In the genomic region with DNA sequence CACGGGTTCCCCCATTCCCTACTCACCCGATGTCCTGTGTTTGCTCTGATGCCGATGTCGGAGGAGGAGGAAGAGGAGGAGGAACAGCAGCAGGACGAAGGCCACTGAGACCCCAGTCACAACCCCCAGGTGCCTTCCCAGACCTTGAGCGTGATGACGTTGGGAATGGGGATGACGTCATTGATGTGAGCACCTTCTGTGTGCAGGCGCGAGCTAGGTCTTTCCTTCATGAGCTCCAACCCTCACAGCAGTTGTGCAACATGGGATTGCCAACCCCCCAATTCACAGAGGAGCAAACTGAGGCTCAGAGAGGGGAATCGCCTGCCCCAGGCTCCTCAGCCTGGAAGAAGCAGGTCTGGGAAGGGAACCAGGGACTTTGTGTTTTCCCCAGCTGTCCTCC, we compare ENCODE assay signal across 2 cellular contexts.
A peak's percentile ranks its signal among the peaks of the same experiment; 100 is the strongest.
TF ChIP-seq lines count a peak whose summit lies in the region.

No MANE protein-coding gene starts in this region.

TF ChIP-seq in HEK293, 187 proteins besides CTCF, POLR2A, EP300 and RAD21:
- no peak for TF ChIP-seq KLF7 (tag by site-specific recombination; IDR thresholded peaks at IDR 0.05; ENCODE audit: borderline replicate concordance)
- TF ChIP-seq, protein P1, sequence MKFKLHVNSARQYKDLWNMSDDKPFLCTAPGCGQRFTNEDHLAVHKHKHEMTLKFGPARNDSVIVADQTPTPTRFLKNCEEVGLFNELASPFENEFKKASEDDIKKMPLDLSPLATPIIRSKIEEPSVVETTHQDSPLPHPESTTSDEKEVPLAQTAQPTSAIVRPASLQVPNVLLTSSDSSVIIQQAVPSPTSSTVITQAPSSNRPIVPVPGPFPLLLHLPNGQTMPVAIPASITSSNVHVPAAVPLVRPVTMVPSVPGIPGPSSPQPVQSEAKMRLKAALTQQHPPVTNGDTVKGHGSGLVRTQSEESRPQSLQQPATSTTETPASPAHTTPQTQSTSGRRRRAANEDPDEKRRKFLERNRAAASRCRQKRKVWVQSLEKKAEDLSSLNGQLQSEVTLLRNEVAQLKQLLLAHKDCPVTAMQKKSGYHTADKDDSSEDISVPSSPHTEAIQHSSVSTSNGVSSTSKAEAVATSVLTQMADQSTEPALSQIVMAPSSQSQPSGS (tag by site-specific recombination; IDR thresholded peaks at IDR 0.05; ENCODE audit: low read depth) = peak; percentile 28; the same call in 1 of the 2 replicates
- TF ChIP-seq ZNF501 (tag by site-specific recombination; IDR thresholded peaks at IDR 0.05) = no peak
- no peak for TF ChIP-seq SP7 (tag by site-specific recombination; IDR thresholded peaks at IDR 0.05)
- TF ChIP-seq, protein P2, sequence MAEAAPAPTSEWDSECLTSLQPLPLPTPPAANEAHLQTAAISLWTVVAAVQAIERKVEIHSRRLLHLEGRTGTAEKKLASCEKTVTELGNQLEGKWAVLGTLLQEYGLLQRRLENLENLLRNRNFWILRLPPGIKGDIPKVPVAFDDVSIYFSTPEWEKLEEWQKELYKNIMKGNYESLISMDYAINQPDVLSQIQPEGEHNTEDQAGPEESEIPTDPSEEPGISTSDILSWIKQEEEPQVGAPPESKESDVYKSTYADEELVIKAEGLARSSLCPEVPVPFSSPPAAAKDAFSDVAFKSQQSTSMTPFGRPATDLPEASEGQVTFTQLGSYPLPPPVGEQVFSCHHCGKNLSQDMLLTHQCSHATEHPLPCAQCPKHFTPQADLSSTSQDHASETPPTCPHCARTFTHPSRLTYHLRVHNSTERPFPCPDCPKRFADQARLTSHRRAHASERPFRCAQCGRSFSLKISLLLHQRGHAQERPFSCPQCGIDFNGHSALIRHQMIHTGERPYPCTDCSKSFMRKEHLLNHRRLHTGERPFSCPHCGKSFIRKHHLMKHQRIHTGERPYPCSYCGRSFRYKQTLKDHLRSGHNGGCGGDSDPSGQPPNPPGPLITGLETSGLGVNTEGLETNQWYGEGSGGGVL (tag by site-specific recombination; IDR thresholded peaks at IDR 0.05) = no peak
- TF ChIP-seq, protein P3, sequence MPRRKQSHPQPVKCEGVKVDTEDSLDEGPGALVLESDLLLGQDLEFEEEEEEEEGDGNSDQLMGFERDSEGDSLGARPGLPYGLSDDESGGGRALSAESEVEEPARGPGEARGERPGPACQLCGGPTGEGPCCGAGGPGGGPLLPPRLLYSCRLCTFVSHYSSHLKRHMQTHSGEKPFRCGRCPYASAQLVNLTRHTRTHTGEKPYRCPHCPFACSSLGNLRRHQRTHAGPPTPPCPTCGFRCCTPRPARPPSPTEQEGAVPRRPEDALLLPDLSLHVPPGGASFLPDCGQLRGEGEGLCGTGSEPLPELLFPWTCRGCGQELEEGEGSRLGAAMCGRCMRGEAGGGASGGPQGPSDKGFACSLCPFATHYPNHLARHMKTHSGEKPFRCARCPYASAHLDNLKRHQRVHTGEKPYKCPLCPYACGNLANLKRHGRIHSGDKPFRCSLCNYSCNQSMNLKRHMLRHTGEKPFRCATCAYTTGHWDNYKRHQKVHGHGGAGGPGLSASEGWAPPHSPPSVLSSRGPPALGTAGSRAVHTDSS (tag by site-specific recombination; IDR thresholded peaks at IDR 0.05) = no peak
- no peak for TF ChIP-seq ZFP37 (tag by site-specific recombination; IDR thresholded peaks at IDR 0.05)

TF ChIP-seq in K562, 482 proteins besides CTCF, POLR2A, EP300 and RAD21:
- TF ChIP-seq CREB1 (IDR thresholded peaks at IDR 0.05) (peak; percentile 24; the same call in 1 of the 2 replicates), CREB1 (CRISPR knock-in tag; IDR thresholded peaks at IDR 0.05) (peak; percentile 69), JUND (IDR thresholded peaks at IDR 0.05; ENCODE audit: borderline replicate concordance, low read depth, low read length) (peak; percentile 76), JUND (tag; IDR thresholded peaks at IDR 0.05; ENCODE audit: borderline replicate concordance, low read depth, low read length) (peak; percentile 61; the same call in 1 of the 3 replicates), ATF1 (CRISPR knock-in tag; IDR thresholded peaks at IDR 0.05) (no peak; the same call in 1 of the 2 replicates), ATF1 (tag; IDR thresholded peaks at IDR 0.05) (peak; percentile 88), ARNT (IDR thresholded peaks at IDR 0.05) (no peak), JUNB (CRISPR knock-in tag; conservative IDR thresholded peaks at IDR 0.05) (peak; percentile 79), CREM (IDR thresholded peaks at IDR 0.05; ENCODE audit: low read depth) (peak; percentile 81), STAT5B (CRISPR knock-in tag; IDR thresholded peaks at IDR 0.05) (no peak), ATF7 (IDR thresholded peaks at IDR 0.05) (peak; percentile 94), CEBPB (tag; IDR thresholded peaks at IDR 0.05) (peak; percentile 49), CEBPG (CRISPR knock-in tag; IDR thresholded peaks at IDR 0.05) (peak; percentile 59), CEBPG (tag; conservative IDR thresholded peaks at IDR 0.05 in 1 of 2, IDR thresholded peaks at IDR 0.05 in 1 of 2) (no peak), TRIM28 (IDR thresholded peaks at IDR 0.05) (no peak), ZNF232 (CRISPR knock-in tag; IDR thresholded peaks at IDR 0.05) (no peak), JUN (IDR thresholded peaks at IDR 0.05; ENCODE audit: borderline replicate concordance, low read depth, low read length) (0 out of 2 replicates have a peak, but pooled peaks have one; percentile 26), JUN (CRISPR knock-in tag; IDR thresholded peaks at IDR 0.05; ENCODE audit: borderline replicate concordance) (no peak), ZNF384 (IDR thresholded peaks at IDR 0.05; ENCODE audit: low read depth, low read length) (no peak)
- TF ChIP-seq, protein P1 (CRISPR knock-in tag; IDR thresholded peaks at IDR 0.05) = peak; percentile 84; the same call in 1 of the 2 replicates
- TF ChIP-seq, protein P4, sequence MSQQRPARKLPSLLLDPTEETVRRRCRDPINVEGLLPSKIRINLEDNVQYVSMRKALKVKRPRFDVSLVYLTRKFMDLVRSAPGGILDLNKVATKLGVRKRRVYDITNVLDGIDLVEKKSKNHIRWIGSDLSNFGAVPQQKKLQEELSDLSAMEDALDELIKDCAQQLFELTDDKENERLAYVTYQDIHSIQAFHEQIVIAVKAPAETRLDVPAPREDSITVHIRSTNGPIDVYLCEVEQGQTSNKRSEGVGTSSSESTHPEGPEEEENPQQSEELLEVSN (IDR thresholded peaks at IDR 0.05; ENCODE audit: borderline replicate concordance in 1 of 2, extremely low read depth in 1 of 2, insufficient read depth in 1 of 2, insufficient read length in 1 of 2, low read depth in 1 of 2, low read length in 1 of 2, poor library complexity in 1 of 2, severe bottlenecking in 1 of 2) = no peak
- TF ChIP-seq, protein P5, sequence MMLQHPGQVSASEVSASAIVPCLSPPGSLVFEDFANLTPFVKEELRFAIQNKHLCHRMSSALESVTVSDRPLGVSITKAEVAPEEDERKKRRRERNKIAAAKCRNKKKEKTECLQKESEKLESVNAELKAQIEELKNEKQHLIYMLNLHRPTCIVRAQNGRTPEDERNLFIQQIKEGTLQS (IDR thresholded peaks at IDR 0.05) = peak; percentile 95
- TF ChIP-seq, protein P5 (CRISPR knock-in tag; conservative IDR thresholded peaks at IDR 0.05) = no peak
